Comparison of ENCODE assay signal across 24 cellular contexts in genomic region chr13:49060698-49061387, GRCh38.
A peak's percentile ranks its signal among the peaks of the same experiment; 100 is the strongest.
DNase-seq lines count a peak whose midpoint lies in the region; ATAC-seq, FAIRE-seq and TF ChIP-seq lines count a peak whose summit lies in the region.
"Had no signal": no experiment of that assay in that cellular context is flagged by ENCODE, and none has a peak within 500 bp of the region (broad histone marks: within the 10 kb centered on the region; RNA-seq: fewer than 3 reads in every experiment).

No MANE protein-coding gene starts in this region.

- H3K56ac ChIP-seq in H1 (replicated peaks; ENCODE audit: insufficient read length, low read depth, low read length): no peak overlapping the region

- H4K5ac ChIP-seq in H1 (ENCODE audit: insufficient read length, low read depth, low read length): no peak overlapping the region

- no peak overlapping the region for H2AK5ac ChIP-seq in H1 (ENCODE audit: low read depth, low read length)

- H4K8ac ChIP-seq in H1 (ENCODE audit: extremely low read depth, insufficient read depth, low read length): no peak overlapping the region

- no peak overlapping the region for H3K23ac ChIP-seq in H1 (ENCODE audit: insufficient read length)

- H2BK120ac ChIP-seq in H1 (replicated peaks; ENCODE audit: low read depth, low read length): no peak overlapping the region

- H4K20me1 ChIP-seq in H1 (replicated peaks in 1 of 2; ENCODE audit: control insufficient read depth in 1 of 2, insufficient read depth in 2 of 2, low read length in 2 of 2): no peaks in the 10 kb centered on the region

- no peak overlapping the region for H3K9ac ChIP-seq in H1 (replicated peaks in 1 of 4; ENCODE audit: extremely low read depth in 1 of 4, low read depth in 3 of 4, low read length in 3 of 4)

- no peaks in the 10 kb centered on the region for H3K23me2 ChIP-seq in H1 (ENCODE audit: low read depth, low read length)

- no peak overlapping the region for H2BK12ac ChIP-seq in H1 (ENCODE audit: low read depth, low read length)

- POLR2A ChIA-PET in H1 (lab: Charles Lee; ENCODE audit: partially characterized antibody): no interaction called here

- no peak overlapping the region for H3K4me3 ChIP-seq in H1 (ENCODE audit: extremely low read depth in 1 of 4, insufficient read depth in 2 of 4, low read depth in 3 of 4, low read length in 4 of 4)
- no peak overlapping the region for H3K4me3 ChIP-seq in upper lobe of right lung
- H3K4me3 ChIP-seq: GM12878, GM23338, Peyer's patch, SJCRH30, tibial artery had no signal

- no peak for ATAC-seq in upper lobe of right lung
- no peak for ATAC-seq in GM18861 (IDR thresholded peaks at IDR 0.05; ENCODE audit: unreplicated experiment)
- ATAC-seq: GM12878, GM23338, left cardiac atrium had no signal

- H3K27ac ChIP-seq in H1 (ENCODE audit: low read depth, low read length): no peak overlapping the region
- no peak overlapping the region for H3K27ac ChIP-seq in upper lobe of right lung
- H3K27ac ChIP-seq: Peyer's patch, SJCRH30, tibial artery had no signal

- H3K79me1 ChIP-seq in H1 (ENCODE audit: low read depth, low read length): no peaks in the 10 kb centered on the region

- intact Hi-C loops in upper lobe of right lung (cut with DNase I): no loop called here

- TF ChIP-seq CTCF in H1 (IDR thresholded peaks at IDR 0.05; ENCODE audit: control extremely low read depth in 1 of 3, insufficient read depth in 1 of 3, low read depth in 1 of 3, low read length in 3 of 3) (no peak), upper lobe of right lung (IDR thresholded peaks at IDR 0.05) (no peak)

- no peak overlapping the region for H2BK5ac ChIP-seq in H1 (ENCODE audit: low read depth, low read length)

- no peak for FAIRE-seq in H1 (lab: Jason Lieb, UNC)
- FAIRE-seq: endothelial cell of umbilical vein, GM12878, small intestine had no signal

- CTCF ChIA-PET in H1 (lab: Charles Lee; ENCODE audit: partially characterized antibody): no interaction called here

- H3K27me3 ChIP-seq in H1 (replicated peaks in 1 of 4; ENCODE audit: control insufficient read depth in 3 of 4, extremely low read depth in 1 of 4, insufficient read depth in 3 of 4, low read length in 3 of 4): no peaks in the 10 kb centered on the region
- H3K27me3 ChIP-seq in upper lobe of right lung: no peaks in the 10 kb centered on the region
- H3K27me3 ChIP-seq: Peyer's patch, SJCRH30, tibial artery had no signal

- no peaks in the 10 kb centered on the region for H3K79me2 ChIP-seq in H1 (ENCODE audit: control insufficient read depth in 1 of 2, insufficient read depth in 2 of 2, low read length in 2 of 2)

- DNase-seq in GM03348 (ENCODE audit: low spot score) (peak; percentile 16), OCI-M1 (lab: John Stamatoyannopoulos, UW) (peak; percentile 39), H1 (ENCODE audit: low read depth in 1 of 2, low spot score in 2 of 2) (no peak), renal cortical epithelial cell (ENCODE audit: low read depth) (peak; percentile 29), HT-29 (ENCODE audit: low spot score) (no peak), upper lobe of right lung (no peak)
- DNase-seq: activated CD4-positive, alpha-beta T cell treated with anti-CD3 and anti-CD28 coated beads, Interleukin-2, amount 10 ng/mL, durations not matched to agents 24 days and 14 days; activated gamma-delta T cell; activated T-cell treated with anti-CD3 and anti-CD28 coated beads, Interleukin-2, amount 50 U/mL, for 24 hours; Calu3; cerebellar nuclear complex; DND-41; KG1; left cardiac atrium; NCI-H146; NCI-H2107; Peyer's patch; SJCRH30; small intestine; tibial artery had no signal

- TF ChIP-seq EP300 in H1 (IDR thresholded peaks at IDR 0.05; ENCODE audit: borderline replicate concordance in 1 of 2, low read depth in 2 of 2, low read length in 2 of 2): no peak

- H3K18ac ChIP-seq in H1 (ENCODE audit: extremely low read depth, low read length): no peak overlapping the region

- TF ChIP-seq POLR2A in H1 (IDR thresholded peaks at IDR 0.05; ENCODE audit: control extremely low read depth in 1 of 2, low read depth in 2 of 2, low read length in 2 of 2): no peak

- no peak overlapping the region for H3K14ac ChIP-seq in H1 (ENCODE audit: insufficient read length)

- no peak overlapping the region for H2BK20ac ChIP-seq in H1 (ENCODE audit: low read length)

- H3K4me2 ChIP-seq in H1 (ENCODE audit: insufficient read depth in 1 of 2, low read depth in 2 of 2, low read length in 2 of 2): no peak overlapping the region
- H3K4me2 ChIP-seq: GM23338 had no signal

- H4K91ac ChIP-seq in H1 (replicated peaks; ENCODE audit: insufficient read length, low read length): no peak overlapping the region

- H3K36me3 ChIP-seq in H1 (ENCODE audit: control insufficient read depth in 2 of 4, insufficient read depth in 4 of 4, low read length in 3 of 4) (no peaks in the 10 kb centered on the region), upper lobe of right lung (no peaks in the 10 kb centered on the region)
- H3K36me3 ChIP-seq: SJCRH30, tibial artery had no signal

- TF ChIP-seq RAD21 in H1 (IDR thresholded peaks at IDR 0.05 in 1 of 2, conservative IDR thresholded peaks at IDR 0.05 in 1 of 2; ENCODE audit: low read depth in 2 of 2, low read length in 2 of 2): no peak

- H2AFZ ChIP-seq in H1 (ENCODE audit: low read length): no peak overlapping the region
- H2AFZ ChIP-seq: GM23338 had no signal

- H2BK15ac ChIP-seq in H1 (ENCODE audit: low read length): no peak overlapping the region

- WGBS in H1 (ENCODE audit: extremely low coverage in 1 of 2, insufficient coverage in 1 of 2, insufficient read length in 1 of 2, insufficient replicate concordance in 2 of 2, low coverage in 1 of 2, low lambda C conversion rate in 2 of 2, missing lambda C conversion rate in 1 of 2), 2 experiments: 97% methylated on average over 2 of the region's 3 CpGs; no CpG with 5 or more reads in 1 of the 2 experiments

- no peaks in the 10 kb centered on the region for H3K9me3 ChIP-seq in H1 (ENCODE audit: insufficient read depth in 2 of 2, low read depth in 1 of 2, low read length in 1 of 2)
- no peaks in the 10 kb centered on the region for H3K9me3 ChIP-seq in upper lobe of right lung
- H3K9me3 ChIP-seq: Peyer's patch, SJCRH30, tibial artery had no signal

- H3K4me1 ChIP-seq in H1 (replicated peaks in 1 of 4; ENCODE audit: control insufficient read depth in 3 of 4, insufficient read depth in 4 of 4, low read length in 3 of 4) (no peaks in the 10 kb centered on the region), upper lobe of right lung (no peaks in the 10 kb centered on the region)
- H3K4me1 ChIP-seq: Peyer's patch, SJCRH30 had no signal

- H3K4ac ChIP-seq in H1 (replicated peaks; ENCODE audit: insufficient read length, low read depth, low read length): no peak overlapping the region

TF ChIP-seq in H1, 55 proteins besides CTCF, POLR2A, EP300 and RAD21:
- no peak for TF ChIP-seq EZH2 (IDR thresholded peaks at IDR 0.05; ENCODE audit: low read depth, low read length, severe bottlenecking)
- peak; percentile 7; the same call in 1 of the 2 replicates for TF ChIP-seq CEBPB (IDR thresholded peaks at IDR 0.05; ENCODE audit: low read depth, low read length)

Comparison
In these comparisons a context has a peak if more than half of its experiments do, and no peak if none do; other contexts are left out.
1. DNase-seq: peak in GM03348 (single experiment), OCI-M1 (single experiment) and renal cortical epithelial cell (single experiment); none in H1 (0 of 2), HT-29 (single experiment) and upper lobe of right lung (single experiment).